In genomic region chr2:37190290-37190689, GRCh38 we compare ENCODE assay signal across 1 cellular context.
TF ChIP-seq lines count a peak whose summit lies in the region.

No MANE protein-coding gene starts in this region.

TF ChIP-seq in endothelial cell of umbilical vein, 7 proteins besides CTCF, POLR2A, EP300 and RAD21:
- no peak for TF ChIP-seq GATA2 (IDR thresholded peaks at IDR 0.05; ENCODE audit: insufficient read depth, insufficient read length, low read depth, low read length)
- TF ChIP-seq FOS (IDR thresholded peaks at IDR 0.05; ENCODE audit: borderline replicate concordance, insufficient read depth, low read length): no peak
- TF ChIP-seq POLR2AphosphoS5 (IDR thresholded peaks at IDR 0.05; ENCODE audit: insufficient read depth, low read depth, low read length): no peak
- no peak for TF ChIP-seq MYC (IDR thresholded peaks at IDR 0.05; ENCODE audit: low read depth, low read length)
- no peak for TF ChIP-seq JUN (IDR thresholded peaks at IDR 0.05; ENCODE audit: borderline replicate concordance, insufficient read depth, insufficient read length, low read depth)
- TF ChIP-seq EZH2 (IDR thresholded peaks at IDR 0.05; ENCODE audit: borderline replicate concordance, low read depth, low read length, severe bottlenecking): no peak
- TF ChIP-seq, protein P1, sequence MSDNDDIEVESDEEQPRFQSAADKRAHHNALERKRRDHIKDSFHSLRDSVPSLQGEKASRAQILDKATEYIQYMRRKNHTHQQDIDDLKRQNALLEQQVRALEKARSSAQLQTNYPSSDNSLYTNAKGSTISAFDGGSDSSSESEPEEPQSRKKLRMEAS (IDR thresholded peaks at IDR 0.05; ENCODE audit: insufficient read depth, insufficient read length): no peak
TF ChIP-seq in endothelial cell of umbilical vein: peak in this region for 0.
